In the genomic region with DNA sequence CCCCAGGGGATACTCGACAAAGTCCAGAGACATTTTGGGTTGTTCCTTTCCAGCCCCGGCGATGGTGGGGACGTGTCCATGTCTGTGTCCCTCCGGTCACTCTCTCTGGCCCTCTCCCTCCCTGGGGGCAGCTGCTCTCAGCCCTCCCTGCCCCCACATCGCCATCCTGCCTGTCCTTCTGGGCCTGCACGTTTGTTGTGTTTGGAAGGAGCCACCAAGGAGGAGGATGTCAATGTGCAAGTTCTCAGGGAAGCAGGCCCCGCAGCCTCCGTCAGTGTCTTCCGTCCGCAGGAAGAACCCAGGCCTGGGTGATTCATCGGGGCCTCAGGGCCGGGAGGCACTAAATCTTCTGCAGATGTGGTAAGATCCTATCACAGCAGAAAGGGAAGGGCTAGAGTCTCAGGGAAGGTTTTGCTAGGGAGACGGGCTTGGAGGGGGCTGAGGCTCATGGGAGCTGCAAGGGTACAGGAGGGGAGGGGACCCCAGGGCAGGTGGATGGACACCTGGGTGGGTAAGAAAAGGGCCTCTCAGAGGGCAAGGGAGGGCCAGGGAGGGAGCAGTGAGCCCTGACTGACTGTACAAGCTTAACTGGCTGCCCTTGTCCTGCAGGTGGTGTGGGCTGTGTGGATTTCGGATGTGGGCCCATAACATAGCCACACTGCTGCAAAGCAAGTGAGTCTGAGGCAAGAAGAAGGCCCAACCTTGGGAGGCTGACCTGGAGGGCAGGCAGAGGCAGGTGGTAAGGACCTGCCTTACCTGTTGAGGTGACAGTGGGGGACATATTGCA, we compare ENCODE assay signal across 18 cellular contexts. TPM values are rescaled to one million over a fixed set of nuclear protein-coding genes. Genes with fewer than 3 reads are reported as not detected.
DNase-seq lines count a peak whose midpoint lies in the region; ATAC-seq, FAIRE-seq and TF ChIP-seq lines count a peak whose summit lies in the region.
"Not testable (repeated sequence)": the region's sequence is repeated elsewhere in the genome, so short reads cannot be mapped to it uniquely, and the experiment has no call there.
"Had no signal": no experiment of that assay in that cellular context is flagged by ENCODE, and none has a peak within 500 bp of the region (broad histone marks: within the 10 kb centered on the region; RNA-seq: fewer than 3 reads in every experiment).

No MANE protein-coding gene starts in this region.

- FAIRE-seq in GM19239 (lab: Jason Lieb, UNC), result peak; percentile 68

- not testable (repeated sequence) for H3K36me3 Mint-ChIP-seq in CD4-positive, alpha-beta T cell (ENCODE audit: low read depth); activated B cell treated with CpG ODN at 0.5 μM for 24 hours (ENCODE audit: low read depth)

- not testable (repeated sequence) for H3K9me3 Mint-ChIP-seq in CD4-positive, alpha-beta T cell; activated B cell treated with CpG ODN at 0.5 μM for 24 hours

- H3K27me3 ChIP-seq in CD4-positive, alpha-beta T cell (ENCODE audit: control insufficient read depth, insufficient read depth, low read length); adrenal gland; foreskin keratinocyte; spleen (replicated peaks in 1 of 7): not testable (repeated sequence)

- CTCF ChIA-PET in CD4-positive, alpha-beta T cell (lab: Charles Lee); activated B cell treated with CpG ODN at 0.5 μM for 24 hours (lab: Charles Lee): not testable (repeated sequence)

- not testable (repeated sequence) for H3K9me3 ChIP-seq in CD4-positive, alpha-beta T cell (ENCODE audit: control insufficient read depth, low read length); adrenal gland (replicated peaks in 1 of 3); spleen

- intact Hi-C loops in CD4-positive, alpha-beta T cell (cut with DNase I, micrococcal nuclease); activated B cell treated with CpG ODN at 0.5 μM for 24 hours (cut with micrococcal nuclease); adrenal gland (cut with DNase I); spleen (cut with DNase I; ENCODE audit: low total_unique reads): not testable (repeated sequence)

- 24 to 35% methylated on average over 8 to 9 of the region's 15 CpGs; no CpG with 5 or more reads in 2 of the 4 donors for WGBS in adrenal gland, 4 donors
- WGBS in spleen, 5 donors, result 29 to 60% methylated on average over 1 to 7 of the region's 15 CpGs; no CpG with 5 or more reads in 3 of the 5 donors

- not testable (repeated sequence) for H3K27ac ChIP-seq in CD4-positive, alpha-beta T cell (ENCODE audit: low read depth, low read length); foreskin keratinocyte
- peak overlapping the region in 2 of 5 donors; percentile 69 to 80 for H3K27ac ChIP-seq in adrenal gland
- peak overlapping the region in 3 of 8 donors; percentile 34 to 63 (median 41) for H3K27ac ChIP-seq in spleen

- H3K36me3 ChIP-seq in adrenal gland (replicated peaks in 1 of 2); spleen: not testable (repeated sequence)

- peak; percentile 17 for ATAC-seq in CD4-positive, alpha-beta T cell (ENCODE audit: poor library complexity)
- ATAC-seq in activated B cell treated with CpG ODN at 0.5 μM for 24 hours (ENCODE audit: low read depth), result peak; percentile 26
- peak; percentile 89 for ATAC-seq in foreskin keratinocyte

- not testable (repeated sequence) for TF ChIP-seq POLR2A in adrenal gland (IDR thresholded peaks at IDR 0.05); spleen (IDR thresholded peaks at IDR 0.05)

- not testable (repeated sequence) for TF ChIP-seq CTCF in CD4-positive, alpha-beta T cell (IDR thresholded peaks at IDR 0.05); activated B cell treated with CpG ODN at 0.5 μM for 24 hours (IDR thresholded peaks at IDR 0.05); adrenal gland (IDR thresholded peaks at IDR 0.05); foreskin keratinocyte (conservative IDR thresholded peaks at IDR 0.05); spleen (IDR thresholded peaks at IDR 0.05 in 8 of 11, conservative IDR thresholded peaks at IDR 0.05 in 3 of 11)

- not testable (repeated sequence) for H3K27me3 Mint-ChIP-seq in CD4-positive, alpha-beta T cell; activated B cell treated with CpG ODN at 0.5 μM for 24 hours

- not testable (repeated sequence) for H3K4me1 ChIP-seq in adrenal gland (replicated peaks in 1 of 2); foreskin keratinocyte; spleen

- POLR2A ChIA-PET in CD4-positive, alpha-beta T cell (lab: Charles Lee); activated B cell treated with CpG ODN at 0.5 μM for 24 hours (lab: Charles Lee): not testable (repeated sequence)

- not testable (repeated sequence) for H3K4me3 ChIP-seq in adrenal gland, spleen

- H3K27ac Mint-ChIP-seq in CD4-positive, alpha-beta T cell; activated B cell treated with CpG ODN at 0.5 μM for 24 hours: not testable (repeated sequence)

- not testable (repeated sequence) for H3K4me1 Mint-ChIP-seq in CD4-positive, alpha-beta T cell (ENCODE audit: low read depth); activated B cell treated with CpG ODN at 0.5 μM for 24 hours

- H3K4me3 Mint-ChIP-seq in CD4-positive, alpha-beta T cell; activated B cell treated with CpG ODN at 0.5 μM for 24 hours: not testable (repeated sequence)

- DNase-seq in CD4-positive, alpha-beta T cell; GM19239 (ENCODE audit: insufficient read length, low spot score): not testable (repeated sequence)
- DNase-seq in NAMALWA (ENCODE audit: low spot score), result peak; percentile 2
- peak; percentile 23 for DNase-seq in activated B cell treated with CpG ODN at 0.5 μM for 24 hours
- DNase-seq in adrenal gland, result peak in 6 of 7 donors; percentile 16 to 51 (median 42)
- peak in 1 of 2 donors; percentile 0 for DNase-seq in foreskin keratinocyte
- peak; percentile 2 for DNase-seq in left kidney (ENCODE audit: low read depth, low spot score)
- peak; percentile 51 for DNase-seq in spleen

RNA-seq across cellular contexts. Expression of a gene that starts 32.7 kb away (rescaled TPM):
- total RNA-seq in CD4-positive, alpha-beta T cell, result 10 to 100 TPM; 22.2 to 22.9 TPM
- total RNA-seq in activated B cell treated with CpG ODN at 0.5 μM for 24 hours (36.4 and 40.9 TPM in 2 replicates), adrenal gland (1 to 10 TPM in 7 of 8 donors, under 1 TPM in 1; 0.48 to 4.0 (median 1.8) TPM), foreskin keratinocyte (1.3 and 2.0 TPM in 2 replicates), spleen (10 to 100 TPM in 2 of 7 donors, 1 to 10 TPM in 5; 4.4 to 17.5 (median 8.5) TPM)
- polyA plus RNA-seq in adrenal gland (1 to 10 TPM; 1.1 to 1.8 (median 1.4) TPM), foreskin keratinocyte (1.2 and 2.4 TPM in 2 replicates), spleen (1 to 10 TPM; 1.9 to 6.6 (median 3.7) TPM)
- total RNA-seq: ascending aorta had no signal

RNA-seq across cellular contexts. Expression of a gene that starts 53.6 kb away (rescaled TPM):
- not detected for total RNA-seq in CD4-positive, alpha-beta T cell
- not detected in 2 replicates for total RNA-seq in activated B cell treated with CpG ODN at 0.5 μM for 24 hours
- total RNA-seq in adrenal gland, result not detected
- polyA plus RNA-seq in adrenal gland, result not detected
- not detected in 2 replicates for total RNA-seq in foreskin keratinocyte
- polyA plus RNA-seq in foreskin keratinocyte, result not detected in 2 replicates
- not detected for total RNA-seq in spleen
- not detected for polyA plus RNA-seq in spleen
- total RNA-seq: A673, ascending aorta, Calu3, dorsolateral prefrontal cortex, frontal cortex, occipital lobe, subcutaneous adipose tissue, ureter, WTC11 had no signal
- polyA plus RNA-seq: BJ had no signal

Comparison
In these comparisons a context has a peak if more than half of its experiments do, and no peak if none do; other contexts are left out.
1. ATAC-seq: peak in every context shown above with its lines; median percentile 89 in foreskin keratinocyte; 26 in activated B cell treated with CpG ODN at 0.5 μM for 24 hours; 17 in CD4-positive, alpha-beta T cell.